In genomic region chr3:41318520-41318919, GRCh38 we compare ENCODE assay signal across 1 cellular context.
TF ChIP-seq lines count a peak whose summit lies in the region.

No MANE protein-coding gene starts in this region.

TF ChIP-seq in HCT116, 20 proteins besides CTCF, POLR2A, EP300 and RAD21 (continued from another document):
- no peak for TF ChIP-seq REST (IDR thresholded peaks at IDR 0.05; ENCODE audit: low read depth)
- no peak for TF ChIP-seq MAX (IDR thresholded peaks at IDR 0.05)
- peak; percentile 17; the same call in 1 of the 2 replicates for TF ChIP-seq JUND (IDR thresholded peaks at IDR 0.05)
- no peak for TF ChIP-seq POLR2AphosphoS5 (IDR thresholded peaks at IDR 0.05; ENCODE audit: low read depth, low read length)
